Comparison of ENCODE assay signal across 8 cellular contexts in the genomic region with DNA sequence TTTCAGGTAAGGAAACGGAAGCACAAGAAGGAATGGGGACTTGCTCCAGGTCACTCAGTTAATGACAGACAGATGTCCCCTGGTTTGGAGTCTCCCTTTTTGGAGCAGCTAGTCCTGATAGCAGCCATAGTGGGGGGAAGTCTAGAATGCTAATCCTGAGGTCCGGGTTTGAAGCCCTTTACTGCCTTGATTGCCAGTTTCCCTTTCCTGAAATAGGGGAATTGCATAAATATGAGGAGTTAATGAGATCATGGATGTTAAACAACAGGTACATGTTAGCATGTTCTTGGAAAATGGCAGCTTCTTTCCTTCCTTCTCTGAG. TPM values are rescaled to one million over a fixed set of nuclear protein-coding genes. Genes with fewer than 3 reads are reported as not detected.
DNase-seq lines count a peak whose midpoint lies in the region; ATAC-seq and TF ChIP-seq lines count a peak whose summit lies in the region.

No MANE protein-coding gene starts in this region.

- H3K9me2 ChIP-seq in neural cell (ENCODE audit: insufficient read depth, low read length): no peaks in the 10 kb centered on the region

- peak overlapping the region; percentile 80 for H2AFZ ChIP-seq in neural cell (ENCODE audit: low read depth, low read length)

- H3K4me3 ChIP-seq in effector memory CD4-positive, alpha-beta T cell (ENCODE audit: insufficient read depth, low read depth, low read length, poor library complexity, severe bottlenecking): peak overlapping the region; percentile 92
- peak overlapping the region; percentile 85 for H3K4me3 ChIP-seq in neural cell (ENCODE audit: low read length)

- H3K4me1 ChIP-seq in effector memory CD4-positive, alpha-beta T cell (ENCODE audit: control insufficient read depth, insufficient read depth, low read length, poor library complexity, severe bottlenecking): peaks cover 13% of the 10 kb centered on the region

- TF ChIP-seq EP300 in neural cell (conservative IDR thresholded peaks at IDR 0.05; ENCODE audit: poor library complexity, severe bottlenecking): no peak

- no peaks in the 10 kb centered on the region for H3F3A ChIP-seq in neural cell (ENCODE audit: insufficient read depth, low read length, poor library complexity, severe bottlenecking)

- H3K4me2 ChIP-seq in neural cell (ENCODE audit: low read length): peak overlapping the region; percentile 77

- ATAC-seq in HG03457 (IDR thresholded peaks at IDR 0.05; ENCODE audit: unreplicated experiment): no peak

- H3K9ac ChIP-seq in neural cell (ENCODE audit: low read length): peak overlapping the region; percentile 96

- TF ChIP-seq CTCF in C4-2B (conservative IDR thresholded peaks at IDR 0.05) (no peak), neural cell (IDR thresholded peaks at IDR 0.05; ENCODE audit: poor library complexity, severe bottlenecking) (no peak)

- TF ChIP-seq RAD21 in neural cell (conservative IDR thresholded peaks at IDR 0.05): no peak

- H3K79me2 ChIP-seq in neural cell (replicated peaks; ENCODE audit: insufficient read depth, low read length): peaks cover 11% of the 10 kb centered on the region

- H4K20me1 ChIP-seq in neural cell (ENCODE audit: insufficient read depth): no peaks in the 10 kb centered on the region

- no peaks in the 10 kb centered on the region for H3K9me3 ChIP-seq in effector memory CD4-positive, alpha-beta T cell (ENCODE audit: control insufficient read depth, low read length)
- no peaks in the 10 kb centered on the region for H3K9me3 ChIP-seq in neural cell (ENCODE audit: low read length)

- peaks cover 6% of the 10 kb centered on the region for H3K36me3 ChIP-seq in effector memory CD4-positive, alpha-beta T cell (ENCODE audit: control insufficient read depth, insufficient read depth, low read length)
- no peaks in the 10 kb centered on the region for H3K36me3 ChIP-seq in neural cell (ENCODE audit: insufficient read depth, low read length)

- peak; percentile 11 for DNase-seq in NCI-H69 (lab: John Stamatoyannopoulos, UW)
- DNase-seq in effector memory CD4-positive, alpha-beta T cell: no peak
- no peak for DNase-seq in amygdala (lab: John Stamatoyannopoulos, UW)
- no peak for DNase-seq in HT-29 (ENCODE audit: low spot score)
- no peak for DNase-seq in HuH-7.5 (ENCODE audit: low spot score)

- no peaks in the 10 kb centered on the region for H3K27me3 ChIP-seq in effector memory CD4-positive, alpha-beta T cell (replicated peaks; ENCODE audit: control insufficient read depth, insufficient read depth, low read length, poor library complexity, severe bottlenecking)
- H3K27me3 ChIP-seq in neural cell (ENCODE audit: insufficient read depth, low read depth, low read length): no peaks in the 10 kb centered on the region

- H3K27ac ChIP-seq in C4-2B (peak overlapping the region; percentile 83), neural cell (ENCODE audit: low read length) (peak overlapping the region; percentile 93)
- H3K27ac ChIP-seq in effector memory CD4-positive, alpha-beta T cell (ENCODE audit: insufficient read depth, low read length, poor library complexity, severe bottlenecking): peak overlapping the region; percentile 97

TF ChIP-seq in neural cell, 6 proteins besides CTCF, POLR2A, EP300 and RAD21:
- TF ChIP-seq POLR2AphosphoS5 (IDR thresholded peaks at IDR 0.05) (no peak), EZH2 (IDR thresholded peaks at IDR 0.05; ENCODE audit: borderline replicate concordance, insufficient read depth, low read length, poor library complexity, severe bottlenecking) (no peak), SMC3 (conservative IDR thresholded peaks at IDR 0.05; ENCODE audit: poor library complexity) (no peak), TAF1 (IDR thresholded peaks at IDR 0.05; ENCODE audit: low read depth) (no peak), MXI1 (conservative IDR thresholded peaks at IDR 0.05; ENCODE audit: poor library complexity, severe bottlenecking) (no peak)
- TF ChIP-seq, protein P1, sequence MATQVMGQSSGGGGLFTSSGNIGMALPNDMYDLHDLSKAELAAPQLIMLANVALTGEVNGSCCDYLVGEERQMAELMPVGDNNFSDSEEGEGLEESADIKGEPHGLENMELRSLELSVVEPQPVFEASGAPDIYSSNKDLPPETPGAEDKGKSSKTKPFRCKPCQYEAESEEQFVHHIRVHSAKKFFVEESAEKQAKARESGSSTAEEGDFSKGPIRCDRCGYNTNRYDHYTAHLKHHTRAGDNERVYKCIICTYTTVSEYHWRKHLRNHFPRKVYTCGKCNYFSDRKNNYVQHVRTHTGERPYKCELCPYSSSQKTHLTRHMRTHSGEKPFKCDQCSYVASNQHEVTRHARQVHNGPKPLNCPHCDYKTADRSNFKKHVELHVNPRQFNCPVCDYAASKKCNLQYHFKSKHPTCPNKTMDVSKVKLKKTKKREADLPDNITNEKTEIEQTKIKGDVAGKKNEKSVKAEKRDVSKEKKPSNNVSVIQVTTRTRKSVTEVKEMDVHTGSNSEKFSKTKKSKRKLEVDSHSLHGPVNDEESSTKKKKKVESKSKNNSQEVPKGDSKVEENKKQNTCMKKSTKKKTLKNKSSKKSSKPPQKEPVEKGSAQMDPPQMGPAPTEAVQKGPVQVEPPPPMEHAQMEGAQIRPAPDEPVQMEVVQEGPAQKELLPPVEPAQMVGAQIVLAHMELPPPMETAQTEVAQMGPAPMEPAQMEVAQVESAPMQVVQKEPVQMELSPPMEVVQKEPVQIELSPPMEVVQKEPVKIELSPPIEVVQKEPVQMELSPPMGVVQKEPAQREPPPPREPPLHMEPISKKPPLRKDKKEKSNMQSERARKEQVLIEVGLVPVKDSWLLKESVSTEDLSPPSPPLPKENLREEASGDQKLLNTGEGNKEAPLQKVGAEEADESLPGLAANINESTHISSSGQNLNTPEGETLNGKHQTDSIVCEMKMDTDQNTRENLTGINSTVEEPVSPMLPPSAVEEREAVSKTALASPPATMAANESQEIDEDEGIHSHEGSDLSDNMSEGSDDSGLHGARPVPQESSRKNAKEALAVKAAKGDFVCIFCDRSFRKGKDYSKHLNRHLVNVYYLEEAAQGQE (IDR thresholded peaks at IDR 0.05; ENCODE audit: borderline replicate concordance): no peak

RNA-seq across cellular contexts. Expression of a gene that starts 0.3 kb away (rescaled TPM):
- polyA plus RNA-seq in neural cell: 10.5 and 11.2 TPM in 2 replicates
- 19.2 and 20.3 TPM in 2 replicates for polyA minus RNA-seq in neural cell
- total RNA-seq in HT-29 (2014; rRNA removed; shearing (Covaris generic)): 4.7 and 4.8 TPM in 2 replicates

RNA-seq across cellular contexts. Expression of a gene that starts 46.5 kb away (rescaled TPM):
- polyA plus RNA-seq in neural cell: 63.2 and 64.5 TPM in 2 replicates
- polyA minus RNA-seq in neural cell: 84.4 and 89.6 TPM in 2 replicates
- total RNA-seq in HT-29 (2014; rRNA removed; shearing (Covaris generic)): 61.4 and 74.3 TPM in 2 replicates
